In genomic region chr4:176011523-176011922, GRCh38 we compare ENCODE assay signal across 20 cellular contexts. TPM values are rescaled to one million over a fixed set of nuclear protein-coding genes. Genes with fewer than 3 reads are reported as not detected.
DNase-seq lines count a peak whose midpoint lies in the region; ATAC-seq, FAIRE-seq and TF ChIP-seq lines count a peak whose summit lies in the region.
"Had no signal": no experiment of that assay in that cellular context is flagged by ENCODE, and none has a peak within 500 bp of the region (broad histone marks: within the 10 kb centered on the region; RNA-seq: fewer than 3 reads in every experiment).

No MANE protein-coding gene starts in this region.

- peak; percentile 30 for ATAC-seq in GM21423 (IDR thresholded peaks at IDR 0.05; ENCODE audit: unreplicated experiment)
- no peak for ATAC-seq in activated T-cell treated with anti-CD3 and anti-CD28 coated beads, Interleukin-2, amount 50 U/mL, for 72 hours (replicated peaks in 1 of 2)
- ATAC-seq: natural killer cell treated with Interleukin-12 subunit alpha and Interleukin-12 subunit beta and Interleukin-15 and Interleukin-18, amount 100 ng/mL, for 72 hours; Right ventricle myocardium inferior; T-helper 17 cell had no signal

- no peaks in the 10 kb centered on the region for H3K4me1 Mint-ChIP-seq in activated T-cell treated with anti-CD3 and anti-CD28 coated beads, Interleukin-2, amount 50 U/mL, for 72 hours (ENCODE audit: low read depth)
- no peaks in the 10 kb centered on the region for H3K4me1 Mint-ChIP-seq in type B pancreatic cell (ENCODE audit: unreplicated experiment)
- H3K4me1 Mint-ChIP-seq: T-helper 17 cell had no signal

- no peak overlapping the region for H3K27ac Mint-ChIP-seq in activated T-cell treated with anti-CD3 and anti-CD28 coated beads, Interleukin-2, amount 50 U/mL, for 72 hours
- H3K27ac Mint-ChIP-seq in type B pancreatic cell, result no peak overlapping the region
- H3K27ac Mint-ChIP-seq: activated naive CD8-positive, alpha-beta T cell; activated T-helper 1 cell treated with anti-CD3 and anti-CD28 coated beads, Interleukin-12 subunit alpha, Interleukin-12 subunit beta, Interleukin-2, Interleukin-4 antibody, amounts not matched to agents 30 ng/mL and 10 ng/mL and 1 ng/mL, durations not matched to agents 14 hours and 24 hours and 36 hours; natural killer cell treated with Interleukin-12 subunit alpha and Interleukin-12 subunit beta and Interleukin-15 and Interleukin-18, amount 100 ng/mL, for 72 hours; T-helper 17 cell had no signal

- H3K36me3 Mint-ChIP-seq in activated T-cell treated with anti-CD3 and anti-CD28 coated beads, Interleukin-2, amount 50 U/mL, for 72 hours (ENCODE audit: insufficient read depth in 2 of 2), result no peaks in the 10 kb centered on the region
- H3K36me3 Mint-ChIP-seq in type B pancreatic cell, result no peaks in the 10 kb centered on the region
- H3K36me3 Mint-ChIP-seq: activated naive CD8-positive, alpha-beta T cell; natural killer cell treated with Interleukin-12 subunit alpha and Interleukin-12 subunit beta and Interleukin-15 and Interleukin-18, amount 100 ng/mL, for 72 hours had no signal

- no peak for TF ChIP-seq CTCF in type B pancreatic cell (conservative IDR thresholded peaks at IDR 0.05)

- no peak for DNase-seq in GM18507 (ENCODE audit: extremely low spot score, insufficient read length, low read depth)
- peak; percentile 56 for DNase-seq in M059J (ENCODE audit: low read depth)
- peak; percentile 46 for DNase-seq in kidney tubule cell (ENCODE audit: low spot score)
- DNase-seq in dermis blood vessel endothelial cell, result no peak
- DNase-seq in activated T-cell treated with anti-CD3 and anti-CD28 coated beads, Interleukin-2, amount 50 U/mL, for 72 hours, result no peak
- DNase-seq in type B pancreatic cell (ENCODE audit: extremely low spot score, unreplicated experiment), result no peak
- DNase-seq: activated CD4-positive, CD25-positive, alpha-beta regulatory T cell; Caco-2; GF-D8; NCI-H1092 treated with DMSO at 0.1 percent for 48 hours; NCI-H2081; NCI-H524; stimulated activated CD4-positive, alpha-beta T cell treated with anti-CD3 and anti-CD28 coated beads, Interleukin-2, amount 100 ng/mL, for 48 hours; T-helper 17 cell had no signal

- no peak overlapping the region for H3K4me3 Mint-ChIP-seq in activated T-cell treated with anti-CD3 and anti-CD28 coated beads, Interleukin-2, amount 50 U/mL, for 72 hours
- no peak overlapping the region for H3K4me3 Mint-ChIP-seq in type B pancreatic cell
- H3K4me3 Mint-ChIP-seq: activated naive CD8-positive, alpha-beta T cell; activated T-helper 1 cell treated with anti-CD3 and anti-CD28 coated beads, Interleukin-12 subunit alpha, Interleukin-12 subunit beta, Interleukin-2, Interleukin-4 antibody, amounts not matched to agents 30 ng/mL and 10 ng/mL and 1 ng/mL, durations not matched to agents 14 hours and 24 hours and 36 hours; natural killer cell treated with Interleukin-12 subunit alpha and Interleukin-12 subunit beta and Interleukin-15 and Interleukin-18, amount 100 ng/mL, for 72 hours; T-helper 17 cell had no signal

- peaks cover 0 to 2% of the 10 kb centered on the region in 2 donors for H3K9me3 Mint-ChIP-seq in activated T-cell treated with anti-CD3 and anti-CD28 coated beads, Interleukin-2, amount 50 U/mL, for 72 hours
- H3K9me3 Mint-ChIP-seq in type B pancreatic cell, result no peaks in the 10 kb centered on the region
- H3K9me3 Mint-ChIP-seq: activated T-helper 1 cell treated with anti-CD3 and anti-CD28 coated beads, Interleukin-12 subunit alpha, Interleukin-12 subunit beta, Interleukin-2, Interleukin-4 antibody, amounts not matched to agents 30 ng/mL and 10 ng/mL and 1 ng/mL, durations not matched to agents 14 hours and 24 hours and 36 hours had no signal

- H3K27me3 Mint-ChIP-seq in activated T-cell treated with anti-CD3 and anti-CD28 coated beads, Interleukin-2, amount 50 U/mL, for 72 hours (ENCODE audit: low read depth), result peaks cover 8% of the 10 kb centered on the region
- no peaks in the 10 kb centered on the region for H3K27me3 Mint-ChIP-seq in type B pancreatic cell
- H3K27me3 Mint-ChIP-seq: activated naive CD8-positive, alpha-beta T cell; natural killer cell treated with Interleukin-12 subunit alpha and Interleukin-12 subunit beta and Interleukin-15 and Interleukin-18, amount 100 ng/mL, for 72 hours; T-helper 17 cell had no signal

- FAIRE-seq in GM18507 (lab: Jason Lieb, UNC), result peak; percentile 48
- FAIRE-seq: endothelial cell of umbilical vein had no signal

RNA-seq across cellular contexts. Expression of gene WDR17, which starts 54.1 kb away (rescaled TPM):
- 0.86 and 1.1 TPM in 2 replicates for total RNA-seq in M059J (2014; rRNA removed; shearing (Covaris generic))
- total RNA-seq in dermis blood vessel endothelial cell, result 0.19 and 0.51 TPM in 2 replicates
- total RNA-seq in activated T-cell treated with anti-CD3 and anti-CD28 coated beads, Interleukin-2, amount 50 U/mL, for 72 hours, result 1 to 10 TPM in 1 of 2 donors, under 1 TPM in 1; 0.63 to 2.9 TPM
- total RNA-seq in type B pancreatic cell (ENCODE audit: low replicate concordance), result 5.2 and 6.1 TPM in 2 replicates

Comparison
In these comparisons a context has a peak if more than half of its experiments do, and no peak if none do; other contexts are left out.
1. DNase-seq: peak in M059J (single experiment) and kidney tubule cell (single experiment); none in GM18507 (single experiment), dermis blood vessel endothelial cell (single experiment), activated T-cell treated with anti-CD3 and anti-CD28 coated beads, Interleukin-2, amount 50 U/mL, for 72 hours (0 of 2) and type B pancreatic cell (single experiment).